Comparison of ENCODE assay signal across 20 cellular contexts in the genomic region with DNA sequence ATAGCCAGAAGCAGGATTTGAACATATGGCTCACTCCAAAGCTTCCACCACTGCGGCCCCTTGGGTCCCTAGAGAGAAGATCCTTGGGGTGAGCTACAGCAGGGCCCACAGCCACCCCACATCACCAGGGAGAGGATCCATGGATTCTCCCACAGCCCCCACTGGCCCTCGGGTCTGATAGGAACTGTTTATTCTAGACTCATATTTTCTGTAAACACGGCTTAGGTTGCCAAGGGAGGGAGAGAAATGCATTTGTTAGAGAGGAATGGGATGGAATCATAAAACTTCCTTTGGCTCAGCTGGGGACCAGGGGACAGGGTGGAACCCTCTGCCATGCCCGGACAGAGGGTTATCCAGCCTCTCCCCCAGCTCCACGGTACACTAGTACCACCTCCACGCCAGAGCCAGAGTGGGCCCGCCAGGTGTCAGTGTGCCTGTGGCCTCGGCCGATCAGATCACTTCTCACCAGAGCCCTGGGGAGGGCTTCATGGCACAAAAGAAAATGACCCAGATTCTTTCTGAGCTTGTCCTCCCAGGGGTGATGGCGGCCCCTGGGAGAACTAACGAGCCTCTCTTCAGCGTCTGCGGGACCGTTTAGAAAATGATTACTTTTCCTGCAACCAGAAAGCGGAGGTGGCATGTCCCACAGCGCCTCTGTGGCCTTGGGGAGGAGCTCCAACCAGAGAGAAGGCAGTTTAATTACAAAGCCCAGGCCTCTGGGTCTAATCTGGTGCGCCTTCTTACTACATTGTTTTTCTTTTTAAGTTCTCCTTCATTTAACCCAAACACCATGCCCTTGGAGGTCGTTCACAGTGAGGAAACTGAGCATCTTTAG. TPM values are rescaled to one million over a fixed set of nuclear protein-coding genes. Genes with fewer than 3 reads are reported as not detected.
A peak's percentile ranks its signal among the peaks of the same experiment; 100 is the strongest.
DNase-seq lines count a peak whose midpoint lies in the region; ATAC-seq and TF ChIP-seq lines count a peak whose summit lies in the region.
"Had no signal": no experiment of that assay in that cellular context is flagged by ENCODE, and none has a peak within 500 bp of the region (broad histone marks: within the 10 kb centered on the region; RNA-seq: fewer than 3 reads in every experiment).

No MANE protein-coding gene starts in this region.

- peaks cover 86 to 100% (median 99%) of the 10 kb centered on the region in 4 donors for H3K4me1 ChIP-seq in esophagus muscularis mucosa
- H3K4me1 ChIP-seq in muscle layer of duodenum (ENCODE audit: control insufficient read depth in 1 of 2, insufficient read depth in 2 of 2, low read length in 2 of 2), result peaks cover 12 to 45% of the 10 kb centered on the region in 2 donors
- H3K4me1 ChIP-seq in stomach smooth muscle (ENCODE audit: control insufficient read depth, insufficient read depth, low read length), result peaks cover 97% of the 10 kb centered on the region

- no peak for TF ChIP-seq EP300 in esophagus muscularis mucosa (IDR thresholded peaks at IDR 0.05)

- ATAC-seq in HG03442 (IDR thresholded peaks at IDR 0.05; ENCODE audit: unreplicated experiment) (no peak), natural killer cell (no peak), GM21576 (IDR thresholded peaks at IDR 0.05; ENCODE audit: unreplicated experiment) (no peak)
- ATAC-seq: A549 had no signal

- TF ChIP-seq CTCF in esophagus muscularis mucosa (IDR thresholded peaks at IDR 0.05), result peak; percentile 13 to 27 (median 18)
- no peak for TF ChIP-seq CTCF in GM20000 (IDR thresholded peaks at IDR 0.05; ENCODE audit: extremely low read depth, missing control alignments)
- TF ChIP-seq CTCF in natural killer cell (IDR thresholded peaks at IDR 0.05), result no peak

- H3K36me3 Mint-ChIP-seq in natural killer cell, result no peaks in the 10 kb centered on the region
- H3K36me3 Mint-ChIP-seq: CD14-positive monocyte, memory B cell had no signal

- H3K4me1 Mint-ChIP-seq in natural killer cell, result no peaks in the 10 kb centered on the region
- H3K4me1 Mint-ChIP-seq: activated CD4-positive, alpha-beta T cell treated with anti-CD3 and anti-CD28 coated beads, Interleukin-2, amount 10 ng/mL, durations not matched to agents 24 days and 14 days; CD14-positive monocyte; memory B cell had no signal

- H3K4me3 Mint-ChIP-seq in natural killer cell, result no peak overlapping the region
- H3K4me3 Mint-ChIP-seq: activated CD4-positive, alpha-beta T cell treated with anti-CD3 and anti-CD28 coated beads, Interleukin-2, amount 10 ng/mL, durations not matched to agents 24 days and 14 days; CD14-positive monocyte; memory B cell had no signal

- peak overlapping the region; percentile 91 to 97 (median 94) for H3K27ac ChIP-seq in esophagus muscularis mucosa (replicated peaks in 1 of 4)
- peak overlapping the region; percentile 85 for H3K27ac ChIP-seq in muscle layer of duodenum (ENCODE audit: low read length)
- H3K27ac ChIP-seq in stomach smooth muscle (ENCODE audit: low read length), result peak overlapping the region; percentile 93
- H3K27ac ChIP-seq: A549, suprapubic skin had no signal

- no peaks in the 10 kb centered on the region for H3K36me3 ChIP-seq in esophagus muscularis mucosa
- no peaks in the 10 kb centered on the region for H3K36me3 ChIP-seq in muscle layer of duodenum (ENCODE audit: control insufficient read depth in 1 of 2, insufficient read depth in 2 of 2, low read length in 2 of 2)
- no peaks in the 10 kb centered on the region for H3K36me3 ChIP-seq in stomach smooth muscle (ENCODE audit: control insufficient read depth in 2 of 2, insufficient read depth in 2 of 2, low read length in 2 of 2)
- H3K36me3 ChIP-seq: suprapubic skin had no signal

- no peaks in the 10 kb centered on the region for H3K9me3 Mint-ChIP-seq in natural killer cell
- H3K9me3 Mint-ChIP-seq: activated CD4-positive, alpha-beta T cell treated with anti-CD3 and anti-CD28 coated beads, Interleukin-2, amount 10 ng/mL, durations not matched to agents 24 days and 14 days; CD14-positive monocyte; memory B cell had no signal

- peak; percentile 9 for DNase-seq in COR-L47 (lab: John Stamatoyannopoulos, UW)
- DNase-seq in esophagus muscularis mucosa (ENCODE audit: extremely low spot score), result no peak
- DNase-seq in GM20000 (ENCODE audit: low spot score), result no peak
- no peak for DNase-seq in natural killer cell
- DNase-seq: activated CD4-positive, alpha-beta T cell treated with anti-CD3 and anti-CD28 coated beads, Interleukin-2, amount 10 ng/mL, durations not matched to agents 24 days and 14 days; activated naive CD4-positive, alpha-beta T cell treated with anti-CD3 and anti-CD28 coated beads, Interleukin-2, amount 50 U/mL, for 16 hours; dermis blood vessel endothelial cell; erythroblast; glutamatergic neuron; KG1; NCI-H1092; stimulated activated CD4-positive, alpha-beta T cell treated with anti-CD3 and anti-CD28 coated beads, Interleukin-4, amount 100 ng/mL, for 24 hours had no signal

- H3K9me3 ChIP-seq in esophagus muscularis mucosa, result no peaks in the 10 kb centered on the region
- no peaks in the 10 kb centered on the region for H3K9me3 ChIP-seq in muscle layer of duodenum (ENCODE audit: control insufficient read depth in 1 of 2, low read length in 2 of 2)
- H3K9me3 ChIP-seq in stomach smooth muscle (ENCODE audit: control insufficient read depth in 2 of 2, low read length in 2 of 2), result no peaks in the 10 kb centered on the region
- H3K9me3 ChIP-seq: A549, suprapubic skin had no signal

- H3K4me3 ChIP-seq in esophagus muscularis mucosa (peak overlapping the region; percentile 25 to 47 (median 29)), muscle layer of duodenum (ENCODE audit: low read depth in 1 of 2, low read length in 2 of 2) (no peak overlapping the region), stomach smooth muscle (ENCODE audit: low read length in 2 of 2) (peak overlapping the region in 1 of 2 donors; percentile 49)
- H3K4me3 ChIP-seq: A549, suprapubic skin had no signal

- H3K9ac ChIP-seq in stomach smooth muscle (ENCODE audit: low read length in 2 of 2), result peak overlapping the region; percentile 7 to 22

- WGBS in esophagus muscularis mucosa, result 53% methylated on average over 17 of the region's 18 CpGs

- H3K27me3 ChIP-seq in esophagus muscularis mucosa, result no peaks in the 10 kb centered on the region
- H3K27me3 ChIP-seq in muscle layer of duodenum (ENCODE audit: low read depth, low read length), result no peaks in the 10 kb centered on the region
- H3K27me3 ChIP-seq in stomach smooth muscle (ENCODE audit: control insufficient read depth in 1 of 2, insufficient read depth in 2 of 2, low read length in 2 of 2), result no peaks in the 10 kb centered on the region
- H3K27me3 ChIP-seq: suprapubic skin had no signal

- intact Hi-C loops in esophagus muscularis mucosa (cut with DNase I), result no loop called here
- intact Hi-C loops in natural killer cell (cut with micrococcal nuclease), result no loop called here

- H3K27me3 Mint-ChIP-seq in natural killer cell (ENCODE audit: low read depth in 2 of 2), result no peaks in the 10 kb centered on the region
- H3K27me3 Mint-ChIP-seq: activated CD4-positive, alpha-beta T cell treated with anti-CD3 and anti-CD28 coated beads, Interleukin-2, amount 10 ng/mL, durations not matched to agents 24 days and 14 days had no signal

- H3K27ac Mint-ChIP-seq in natural killer cell, result no peak overlapping the region
- H3K27ac Mint-ChIP-seq: activated CD4-positive, alpha-beta T cell treated with anti-CD3 and anti-CD28 coated beads, Interleukin-2, amount 10 ng/mL, durations not matched to agents 24 days and 14 days; CD14-positive monocyte; memory B cell had no signal

- no peak for TF ChIP-seq POLR2A in esophagus muscularis mucosa (IDR thresholded peaks at IDR 0.05; ENCODE audit: low read depth)

RNA-seq across cellular contexts. Expression of gene ADCY5, which starts 33.7 kb away (rescaled TPM):
- total RNA-seq in esophagus muscularis mucosa, result 100 to 1,000 TPM; 133 to 228 (median 189) TPM
- total RNA-seq in natural killer cell, result not detected
- total RNA-seq: activated CD4-positive, alpha-beta T cell treated with anti-CD3 and anti-CD28 coated beads, Interleukin-2, amount 10 ng/mL, durations not matched to agents 24 days and 14 days had no signal

Comparison
In these comparisons a context has a peak if more than half of its experiments do, and no peak if none do; other contexts are left out.
1. H3K4me3 ChIP-seq: peak in esophagus muscularis mucosa (4 of 4); none in muscle layer of duodenum (0 of 2).
2. CTCF ChIP-seq: peak in esophagus muscularis mucosa (3 of 3); none in GM20000 (single experiment) and natural killer cell (single experiment).
3. RNA of gene ADCY5, which starts 33.7 kb away (total RNA-seq): 133 to 228 TPM in esophagus muscularis mucosa; not detected in natural killer cell; every median in the first group is over 100 times any median in the second.
4. Peak in every context shown above with its lines, with median percentiles within 50 percentile points of each other: H3K27ac ChIP-seq.